In genomic region chr12:98149270-98149669, GRCh38 we compare ENCODE assay signal across 19 cellular contexts.
DNase-seq lines count a peak whose midpoint lies in the region; ATAC-seq, FAIRE-seq and TF ChIP-seq lines count a peak whose summit lies in the region.
"Had no signal": no experiment of that assay in that cellular context is flagged by ENCODE, and none has a peak within 500 bp of the region (broad histone marks: within the 10 kb centered on the region; RNA-seq: fewer than 3 reads in every experiment).

No MANE protein-coding gene starts in this region.

- H3K9ac ChIP-seq in GM12878 (ENCODE audit: control insufficient read depth, insufficient read depth, low read length), result no peak overlapping the region

- FAIRE-seq in GM12878 (lab: Jason Lieb, UNC), result no peak
- FAIRE-seq: RCC 7860 had no signal

- no peaks in the 10 kb centered on the region; a peak in 1 of 4 replicates for H3K27me3 ChIP-seq in GM12878 (replicated peaks in 1 of 2; ENCODE audit: control insufficient read depth in 2 of 2, insufficient read depth in 2 of 2, low read length in 1 of 2)
- H3K27me3 ChIP-seq: colonic mucosa, heart right ventricle, vagina had no signal

- no peak for TF ChIP-seq CTCF in GM12878 (IDR thresholded peaks at IDR 0.05 in 2 of 3, conservative IDR thresholded peaks at IDR 0.05 in 1 of 3; ENCODE audit: control insufficient read depth in 2 of 3, extremely low read depth in 1 of 3, insufficient read depth in 1 of 3, low read depth in 3 of 3, low read length in 3 of 3)

- intact Hi-C loops in GM12878 (cut with micrococcal nuclease; ENCODE audit: unreplicated experiment), result loop anchor here (1.0 kb wide), 1 partner anchor 125 kb away; no protein-coding TSS in a partner anchor

- in situ Hi-C loops in GM12878 (cut with MboI), result no loop called here

- RAD21 ChIA-PET in GM12878 (lab: Charles Lee; ENCODE audit: unreplicated experiment), result interaction anchor here (0.7 to 1.4 kb wide), 4 partner anchors 23 to 185 kb away, joined by 3 to 6 read pairs (median 4); no protein-coding TSS in a partner anchor

- no peak overlapping the region for H3K4me2 ChIP-seq in GM12878 (ENCODE audit: control insufficient read depth, insufficient read depth)

- H3K4me1 ChIP-seq in GM12878 (ENCODE audit: control insufficient read depth, insufficient read depth, low read length), result no peaks in the 10 kb centered on the region
- H3K4me1 ChIP-seq: colonic mucosa, heart right ventricle, vagina had no signal

- ATAC-seq in GM18519 (IDR thresholded peaks at IDR 0.05; ENCODE audit: low FRiP score, unreplicated experiment), result peak; percentile 86
- ATAC-seq in GM21381 (IDR thresholded peaks at IDR 0.05; ENCODE audit: unreplicated experiment), result peak; percentile 54
- peak; percentile 74 for ATAC-seq in HG02938 (IDR thresholded peaks at IDR 0.05; ENCODE audit: unreplicated experiment)
- ATAC-seq in GM12878, result peak; percentile 90
- no peak for ATAC-seq in GM19351 (IDR thresholded peaks at IDR 0.05; ENCODE audit: unreplicated experiment)
- no peak for ATAC-seq in GM18505 (IDR thresholded peaks at IDR 0.05; ENCODE audit: unreplicated experiment)
- ATAC-seq: esophagus mucosa, heart right ventricle, left cardiac atrium, mucosa of descending colon had no signal

- no peak overlapping the region for H2AFZ ChIP-seq in GM12878 (ENCODE audit: control insufficient read depth, low read depth, low read length)

- no peak overlapping the region for H3K4me3 ChIP-seq in GM12878
- H3K4me3 ChIP-seq: colonic mucosa, heart right ventricle, mucosa of descending colon, vagina had no signal

- CTCF ChIA-PET in GM12878 (lab: Yijun Ruan, JAX), result interaction anchor here (0.8 to 2.7 kb wide), 5 partner anchors 9 to 227 kb away, joined by 3 to 8 read pairs (median 4); no protein-coding TSS in a partner anchor

- H3K79me2 ChIP-seq in GM12878 (ENCODE audit: control insufficient read depth, insufficient read depth, low read length), result no peaks in the 10 kb centered on the region

- no peaks in the 10 kb centered on the region for H3K36me3 ChIP-seq in GM12878 (ENCODE audit: control insufficient read depth in 2 of 2, insufficient read depth in 2 of 2, low read length in 1 of 2)
- H3K36me3 ChIP-seq: colonic mucosa, heart right ventricle, vagina had no signal

- TF ChIP-seq RAD21 in GM12878 (IDR thresholded peaks at IDR 0.05; ENCODE audit: insufficient read depth, low read depth, low read length), result no peak

- POLR2A ChIA-PET in GM12878 (lab: Charles Lee), result no interaction called here

- H3K9me3 ChIP-seq in GM12878 (replicated peaks; ENCODE audit: control insufficient read depth, insufficient read depth, low read length), result no peaks in the 10 kb centered on the region
- H3K9me3 ChIP-seq: colonic mucosa, heart right ventricle, mucosa of descending colon, vagina had no signal

- BruUV-seq in GM12878 (replicated peaks; lab: Mats Ljungman, UMichigan), result no TSS peak

- TF ChIP-seq EP300 in GM12878 (IDR thresholded peaks at IDR 0.05; ENCODE audit: borderline replicate concordance in 1 of 2, control insufficient read depth in 1 of 2, low read depth in 2 of 2, low read length in 2 of 2), result peak in 1 of 2 experiments; percentile 52; a peak in 1 of 4 replicates

- no peak overlapping the region for H3K27ac ChIP-seq in GM12878 (ENCODE audit: control insufficient read depth, insufficient read depth)
- H3K27ac ChIP-seq: colonic mucosa, heart right ventricle, vagina had no signal

- H4K20me1 ChIP-seq in GM12878 (ENCODE audit: control insufficient read depth, insufficient read depth), result no peaks in the 10 kb centered on the region

- SMC1A ChIA-PET in GM12878 (lab: Charles Lee; ENCODE audit: uncharacterized antibody, unreplicated experiment), result interaction anchor here (0.9 to 3.3 kb wide), 7 partner anchors 8 to 125 kb away, joined by 4 to 13 read pairs (median 4); no protein-coding TSS in a partner anchor

- TF ChIP-seq POLR2A in GM12878 (IDR thresholded peaks at IDR 0.05; ENCODE audit: low read depth, low read length) (no peak), GM18505 (IDR thresholded peaks at IDR 0.05; ENCODE audit: borderline replicate concordance, extremely low read depth, insufficient read depth, insufficient read length) (no peak)

- peak; percentile 3 for DNase-seq in GM12878 (ENCODE audit: low read depth, low spot score)
- no peak for DNase-seq in superior temporal gyrus (ENCODE audit: extremely low spot score)
- no peak for DNase-seq in RKO (ENCODE audit: low spot score)
- DNase-seq: activated naive CD4-positive, alpha-beta T cell; colonic mucosa; GDM1; heart right ventricle; left cardiac atrium; MM.1S; mucosa of descending colon; NCI-H2107 had no signal

TF ChIP-seq in GM12878, 131 proteins besides CTCF, POLR2A, EP300 and RAD21:
- TF ChIP-seq ZNF217 (IDR thresholded peaks at IDR 0.05) (peak; percentile 52; the same call in 1 of the 2 replicates), IKZF1 (conservative IDR thresholded peaks at IDR 0.05) (peak; percentile 27; the same call in 1 of the 2 replicates), RB1 (IDR thresholded peaks at IDR 0.05; ENCODE audit: borderline replicate concordance) (no peak), JUNB (IDR thresholded peaks at IDR 0.05) (peak; percentile 53; the same call in 1 of the 2 replicates), RELA (IDR thresholded peaks at IDR 0.05; ENCODE audit: borderline replicate concordance, partially characterized antibody) (no peak), NR2C2 (IDR thresholded peaks at IDR 0.05; ENCODE audit: borderline replicate concordance, control insufficient read depth, insufficient read length, low read depth) (no peak), E4F1 (IDR thresholded peaks at IDR 0.05; ENCODE audit: borderline replicate concordance, partially characterized antibody) (no peak), CHD4 (IDR thresholded peaks at IDR 0.05) (no peak), ATF7 (IDR thresholded peaks at IDR 0.05; ENCODE audit: low read depth) (peak; percentile 53; the same call in 1 of the 2 replicates), JUND (IDR thresholded peaks at IDR 0.05; ENCODE audit: low read depth, low read length) (no peak), MTA2 (IDR thresholded peaks at IDR 0.05; ENCODE audit: low read depth) (peak; percentile 66; the same call in 1 of the 2 replicates), HDAC6 (IDR thresholded peaks at IDR 0.05; ENCODE audit: unreplicated experiment) (no peak), IRF4 (IDR thresholded peaks at IDR 0.05; ENCODE audit: low read depth, low read length) (no peak), DPF2 (IDR thresholded peaks at IDR 0.05) (peak; percentile 44; the same call in 1 of the 2 replicates), NR2F1 (conservative IDR thresholded peaks at IDR 0.05) (no peak), HCFC1 (IDR thresholded peaks at IDR 0.05; ENCODE audit: low read length) (no peak), IKZF2 (IDR thresholded peaks at IDR 0.05) (peak; percentile 63 to 67; a peak in 3 of 4 replicates), ATF2 (IDR thresholded peaks at IDR 0.05; ENCODE audit: low read length) (0 out of 2 replicates have a peak, but pooled peaks have one; percentile 28)

Comparison
In these comparisons a context has a peak if more than half of its experiments do, and no peak if none do; other contexts are left out.
1. ATAC-seq: peak in GM18519 (single experiment), GM21381 (single experiment), HG02938 (single experiment) and GM12878 (single experiment); none in GM19351 (single experiment) and GM18505 (single experiment).